ENCODE assay signal across 22 cellular contexts in genomic region chr12:615620-616019, GRCh38. TPM values are rescaled to one million over a fixed set of nuclear protein-coding genes. Genes with fewer than 3 reads are reported as not detected.
DNase-seq lines count a peak whose midpoint lies in the region; ATAC-seq and TF ChIP-seq lines count a peak whose summit lies in the region.
"Had no signal": no experiment of that assay in that cellular context is flagged by ENCODE, and none has a peak within 500 bp of the region (broad histone marks: within the 10 kb centered on the region; RNA-seq: fewer than 3 reads in every experiment).

No MANE protein-coding gene starts in this region.

- CTCF ChIA-PET in activated CD8-positive, alpha-beta T cell treated with anti-CD3 and anti-CD28 coated beads, Interleukin-2, amount 10 ng/mL, durations not matched to agents 7 days and 5 days (lab: Charles Lee) = interaction anchor here (0.9 to 4.8 kb wide), 15 partner anchors 10 to 477 kb away, joined by 3 to 62 read pairs (median 6); partner anchors contain the start of gene WNK1

- no peaks in the 10 kb centered on the region for H3F3A ChIP-seq in neural progenitor cell (ENCODE audit: low read depth)

- H3K9me3 ChIP-seq in subcutaneous abdominal adipose tissue (ENCODE audit: control insufficient read depth in 5 of 5, low read length in 5 of 5) = no peaks in the 10 kb centered on the region
- H3K9me3 ChIP-seq in neural progenitor cell (ENCODE audit: low read depth) = no peaks in the 10 kb centered on the region
- H3K9me3 ChIP-seq: BE2C, MG63, sigmoid colon, tibial nerve had no signal

- H3K4me3 ChIP-seq in fibroblast of pulmonary artery (replicated peaks; ENCODE audit: low read depth, low read length) (no peak overlapping the region), subcutaneous abdominal adipose tissue (ENCODE audit: low read depth in 1 of 5, low read length in 5 of 5) (no peak overlapping the region), neural progenitor cell (no peak overlapping the region), mesendoderm (ENCODE audit: low read length) (no peak overlapping the region)
- H3K4me3 ChIP-seq: MG63, sigmoid colon, tibial nerve had no signal

- WGBS in mesendoderm (ENCODE audit: extremely low coverage, insufficient coverage, low lambda C conversion rate) = no CpG with 5 or more reads among the region's 4 CpGs

- peaks cover 72% of the 10 kb centered on the region for H3K4me1 Mint-ChIP-seq in activated CD8-positive, alpha-beta T cell treated with anti-CD3 and anti-CD28 coated beads, Interleukin-2, amount 10 ng/mL, durations not matched to agents 7 days and 5 days (ENCODE audit: low read depth)
- H3K4me1 Mint-ChIP-seq in memory B cell = peaks cover 12% of the 10 kb centered on the region
- H3K4me1 Mint-ChIP-seq in neural progenitor cell = peaks cover 3% of the 10 kb centered on the region

- no peak overlapping the region for H2AK5ac ChIP-seq in mesendoderm (ENCODE audit: low read length)

- no peak overlapping the region for H3K4me3 Mint-ChIP-seq in activated CD8-positive, alpha-beta T cell treated with anti-CD3 and anti-CD28 coated beads, Interleukin-2, amount 10 ng/mL, durations not matched to agents 7 days and 5 days
- H3K4me3 Mint-ChIP-seq in memory B cell (no peak overlapping the region), neural progenitor cell (no peak overlapping the region)
- H3K4me3 Mint-ChIP-seq: activated CD4-positive, alpha-beta T cell treated with anti-CD3 and anti-CD28 coated beads, Interleukin-2, amount 10 ng/mL, durations not matched to agents 24 days and 14 days; activated naive CD8-positive, alpha-beta T cell; brain; neural crest cell had no signal

- H4K5ac ChIP-seq in mesendoderm (ENCODE audit: low read length) = no peak overlapping the region

- H3K27me3 Mint-ChIP-seq in activated CD8-positive, alpha-beta T cell treated with anti-CD3 and anti-CD28 coated beads, Interleukin-2, amount 10 ng/mL, durations not matched to agents 7 days and 5 days (ENCODE audit: low read depth) = no peaks in the 10 kb centered on the region
- no peaks in the 10 kb centered on the region for H3K27me3 Mint-ChIP-seq in memory B cell
- H3K27me3 Mint-ChIP-seq in neural progenitor cell (ENCODE audit: insufficient read depth, low read depth) = peaks cover 10% of the 10 kb centered on the region
- H3K27me3 Mint-ChIP-seq: activated CD4-positive, alpha-beta T cell treated with anti-CD3 and anti-CD28 coated beads, Interleukin-2, amount 10 ng/mL, durations not matched to agents 24 days and 14 days; activated naive CD8-positive, alpha-beta T cell had no signal

- no peaks in the 10 kb centered on the region for H3K27me3 ChIP-seq in subcutaneous abdominal adipose tissue (ENCODE audit: control insufficient read depth in 5 of 5, insufficient read depth in 4 of 5, low read length in 5 of 5)
- no peaks in the 10 kb centered on the region for H3K27me3 ChIP-seq in neural progenitor cell
- H3K27me3 ChIP-seq in mesendoderm (ENCODE audit: insufficient read depth, low read length, poor library complexity) = no peaks in the 10 kb centered on the region
- H3K27me3 ChIP-seq: BE2C, MG63, sigmoid colon, tibial nerve had no signal

- H3K4ac ChIP-seq in mesendoderm (ENCODE audit: low read depth, low read length) = no peak overlapping the region

- H3K56ac ChIP-seq in mesendoderm (ENCODE audit: low read length) = no peak overlapping the region

- no peak overlapping the region for H2BK120ac ChIP-seq in mesendoderm (ENCODE audit: low read depth, low read length)

- H3K9ac ChIP-seq in subcutaneous abdominal adipose tissue (ENCODE audit: low read length in 5 of 5) (no peak overlapping the region), neural progenitor cell (no peak overlapping the region), mesendoderm (ENCODE audit: low read length) (no peak overlapping the region)

- H2BK5ac ChIP-seq in mesendoderm (ENCODE audit: low read length) = no peak overlapping the region

- H3K4me2 ChIP-seq in neural progenitor cell (no peak overlapping the region), mesendoderm (ENCODE audit: low read length) (no peak overlapping the region)

- no peaks in the 10 kb centered on the region for H3K36me3 Mint-ChIP-seq in activated CD8-positive, alpha-beta T cell treated with anti-CD3 and anti-CD28 coated beads, Interleukin-2, amount 10 ng/mL, durations not matched to agents 7 days and 5 days (ENCODE audit: low read depth)
- H3K36me3 Mint-ChIP-seq in memory B cell = no peaks in the 10 kb centered on the region
- H3K36me3 Mint-ChIP-seq in neural progenitor cell = no peaks in the 10 kb centered on the region
- H3K36me3 Mint-ChIP-seq: activated naive CD8-positive, alpha-beta T cell; brain had no signal

- TF ChIP-seq CTCF in fibroblast of pulmonary artery (IDR thresholded peaks at IDR 0.05; ENCODE audit: low read length, missing control alignments) (no peak), neural progenitor cell (IDR thresholded peaks at IDR 0.05) (no peak)

- DNase-seq in activated CD8-positive, alpha-beta T cell treated with anti-CD3 and anti-CD28 coated beads, Interleukin-2, amount 10 ng/mL, durations not matched to agents 7 days and 5 days = no peak
- DNase-seq in fibroblast of pulmonary artery (ENCODE audit: low read depth) (peak; percentile 25), memory B cell (ENCODE audit: low spot score in 2 of 2) (no peak), neural progenitor cell (ENCODE audit: low spot score) (no peak), mesendoderm (no peak)
- DNase-seq: activated CD4-positive, alpha-beta T cell treated with anti-CD3 and anti-CD28 coated beads, Interleukin-2, amount 10 ng/mL, durations not matched to agents 24 days and 14 days; activated T-cell treated with anti-CD3 and anti-CD28 coated beads for 4 hours; BE2C; DMS 273 treated with DMSO at 0.1 percent for 48 hours; HCEC 1CT; MG63; NCI-H187; OCI-M1; sigmoid colon; stimulated activated CD4-positive, alpha-beta T cell treated with anti-CD3 and anti-CD28 coated beads, Interleukin-4, amount 100 ng/mL, for 4 hours had no signal

- no peak overlapping the region for H4K8ac ChIP-seq in mesendoderm (ENCODE audit: low read depth, low read length)

- no peak overlapping the region for H2AFZ ChIP-seq in neural progenitor cell (replicated peaks)

- H3K79me1 ChIP-seq in mesendoderm (ENCODE audit: low read length) = no peaks in the 10 kb centered on the region

- H3K36me3 ChIP-seq in subcutaneous abdominal adipose tissue (ENCODE audit: control insufficient read depth in 5 of 5, insufficient read depth in 5 of 5, low read length in 5 of 5) = no peaks in the 10 kb centered on the region
- H3K36me3 ChIP-seq in neural progenitor cell = no peaks in the 10 kb centered on the region
- H3K36me3 ChIP-seq in mesendoderm (ENCODE audit: control insufficient read depth, insufficient read depth, low read length) = no peaks in the 10 kb centered on the region
- H3K36me3 ChIP-seq: BE2C, MG63, sigmoid colon, tibial nerve had no signal

- peaks cover 8 to 54% (median 18%) of the 10 kb centered on the region in 5 donors for H3K4me1 ChIP-seq in subcutaneous abdominal adipose tissue (ENCODE audit: control insufficient read depth in 5 of 5, insufficient read depth in 5 of 5, low read length in 5 of 5)
- peaks cover 5% of the 10 kb centered on the region for H3K4me1 ChIP-seq in neural progenitor cell
- H3K4me1 ChIP-seq in mesendoderm (ENCODE audit: control insufficient read depth, low read depth, low read length) = no peaks in the 10 kb centered on the region
- H3K4me1 ChIP-seq: BE2C had no signal

- H3K18ac ChIP-seq in mesendoderm (ENCODE audit: low read length) = no peak overlapping the region

- POLR2A ChIA-PET in activated CD8-positive, alpha-beta T cell treated with anti-CD3 and anti-CD28 coated beads, Interleukin-2, amount 10 ng/mL, durations not matched to agents 7 days and 5 days (lab: Charles Lee) = interaction anchor here (1.6 to 1.8 kb wide), 2 partner anchors 15 to 136 kb away, joined by 5 to 11 read pairs; partner anchors contain the start of gene WNK1

- no peak overlapping the region for H2BK15ac ChIP-seq in mesendoderm (replicated peaks; ENCODE audit: low read depth)

- no peak for ATAC-seq in activated CD8-positive, alpha-beta T cell treated with anti-CD3 and anti-CD28 coated beads, Interleukin-2, amount 10 ng/mL, durations not matched to agents 7 days and 5 days
- ATAC-seq in memory B cell (ENCODE audit: low read depth) = no peak
- no peak for ATAC-seq in HG03108 (IDR thresholded peaks at IDR 0.05; ENCODE audit: unreplicated experiment)
- ATAC-seq: SK-N-SH treated with all-trans-retinoic acid at 6 μM for 48 hours had no signal

- H4K20me1 ChIP-seq in neural progenitor cell (ENCODE audit: low read depth) = no peaks in the 10 kb centered on the region

- H3K23ac ChIP-seq in mesendoderm (ENCODE audit: low read length) = no peak overlapping the region

- no peaks in the 10 kb centered on the region for H3K9me3 Mint-ChIP-seq in activated CD8-positive, alpha-beta T cell treated with anti-CD3 and anti-CD28 coated beads, Interleukin-2, amount 10 ng/mL, durations not matched to agents 7 days and 5 days (ENCODE audit: insufficient read depth)
- no peaks in the 10 kb centered on the region for H3K9me3 Mint-ChIP-seq in memory B cell
- no peaks in the 10 kb centered on the region for H3K9me3 Mint-ChIP-seq in neural progenitor cell
- H3K9me3 Mint-ChIP-seq: activated CD4-positive, alpha-beta T cell treated with anti-CD3 and anti-CD28 coated beads, Interleukin-2, amount 10 ng/mL, durations not matched to agents 24 days and 14 days; brain; neural crest cell had no signal

- H3K79me2 ChIP-seq in neural progenitor cell (ENCODE audit: low read depth) = no peaks in the 10 kb centered on the region
- no peaks in the 10 kb centered on the region for H3K79me2 ChIP-seq in mesendoderm (ENCODE audit: control insufficient read depth, insufficient read depth, low read length)

- peak overlapping the region; percentile 11 for H3K27ac Mint-ChIP-seq in activated CD8-positive, alpha-beta T cell treated with anti-CD3 and anti-CD28 coated beads, Interleukin-2, amount 10 ng/mL, durations not matched to agents 7 days and 5 days
- peak overlapping the region; percentile 6 for H3K27ac Mint-ChIP-seq in memory B cell
- no peak overlapping the region for H3K27ac Mint-ChIP-seq in neural progenitor cell
- H3K27ac Mint-ChIP-seq: activated CD4-positive, alpha-beta T cell treated with anti-CD3 and anti-CD28 coated beads, Interleukin-2, amount 10 ng/mL, durations not matched to agents 24 days and 14 days; activated naive CD8-positive, alpha-beta T cell; brain had no signal

- peak overlapping the region; percentile 10 for H3K27ac ChIP-seq in subcutaneous abdominal adipose tissue (ENCODE audit: low read depth, low read length)
- H3K27ac ChIP-seq in neural progenitor cell = no peak overlapping the region
- H3K27ac ChIP-seq in mesendoderm (ENCODE audit: low read depth, low read length) = no peak overlapping the region

RNA-seq across cellular contexts. Expression of gene NINJ2, which starts 47.6 kb away (rescaled TPM):
- total RNA-seq in activated CD8-positive, alpha-beta T cell treated with anti-CD3 and anti-CD28 coated beads, Interleukin-2, amount 10 ng/mL, durations not matched to agents 7 days and 5 days = 10 to 100 TPM in 1 of 2 experiments, 1 to 10 TPM in 1; 8.0 to 10.6 TPM
- total RNA-seq in neural progenitor cell (ENCODE audit: low replicate concordance) = 0.37 TPM in 1 of 2 replicates, not detected in the other
- polyA plus RNA-seq in mesendoderm (2013, experiment 1 of 2) = 0.38 TPM
- 0.35 TPM for polyA plus RNA-seq in mesendoderm (2013, experiment 2 of 2)
